ENCODE assay signal across 1 cellular context in the genomic region with DNA sequence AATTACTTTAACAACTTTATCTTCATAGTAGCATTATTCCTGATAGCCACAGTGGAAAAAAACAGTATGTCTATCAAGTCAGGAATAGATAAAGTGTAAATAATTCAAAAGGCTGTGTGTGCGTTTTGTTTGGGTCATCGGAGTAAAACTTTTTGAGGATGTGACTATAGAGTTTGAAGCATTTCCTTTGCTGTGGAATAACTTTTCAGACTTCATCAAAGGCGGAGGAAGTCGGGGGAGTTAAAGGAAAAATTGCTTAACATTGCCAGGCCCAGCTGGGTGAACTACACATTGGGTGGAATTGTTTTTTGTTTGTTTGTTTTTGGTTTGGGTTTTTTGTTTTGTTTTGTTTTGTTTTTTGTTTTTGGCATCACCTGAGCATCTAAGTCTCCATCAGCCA.
TF ChIP-seq lines count a peak whose summit lies in the region.

No MANE protein-coding gene starts in this region.

TF ChIP-seq in HepG2, 621 proteins besides CTCF, POLR2A, EP300 and RAD21 (continued from another document):
- TF ChIP-seq XBP1 (CRISPR knock-in tag; IDR thresholded peaks at IDR 0.05) = no peak
- TF ChIP-seq FOXA3 (CRISPR knock-in tag; IDR thresholded peaks at IDR 0.05) = no peak
- TF ChIP-seq SNAI1 (CRISPR knock-in tag; IDR thresholded peaks at IDR 0.05; ENCODE audit: borderline replicate concordance) = no peak
- TF ChIP-seq, protein P1, sequence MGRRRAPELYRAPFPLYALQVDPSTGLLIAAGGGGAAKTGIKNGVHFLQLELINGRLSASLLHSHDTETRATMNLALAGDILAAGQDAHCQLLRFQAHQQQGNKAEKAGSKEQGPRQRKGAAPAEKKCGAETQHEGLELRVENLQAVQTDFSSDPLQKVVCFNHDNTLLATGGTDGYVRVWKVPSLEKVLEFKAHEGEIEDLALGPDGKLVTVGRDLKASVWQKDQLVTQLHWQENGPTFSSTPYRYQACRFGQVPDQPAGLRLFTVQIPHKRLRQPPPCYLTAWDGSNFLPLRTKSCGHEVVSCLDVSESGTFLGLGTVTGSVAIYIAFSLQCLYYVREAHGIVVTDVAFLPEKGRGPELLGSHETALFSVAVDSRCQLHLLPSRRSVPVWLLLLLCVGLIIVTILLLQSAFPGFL (CRISPR knock-in tag; IDR thresholded peaks at IDR 0.05) = no peak
- TF ChIP-seq, protein P2, sequence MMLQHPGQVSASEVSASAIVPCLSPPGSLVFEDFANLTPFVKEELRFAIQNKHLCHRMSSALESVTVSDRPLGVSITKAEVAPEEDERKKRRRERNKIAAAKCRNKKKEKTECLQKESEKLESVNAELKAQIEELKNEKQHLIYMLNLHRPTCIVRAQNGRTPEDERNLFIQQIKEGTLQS (CRISPR knock-in tag; IDR thresholded peaks at IDR 0.05) = no peak
- no peak for TF ChIP-seq KDM4B (CRISPR knock-in tag; IDR thresholded peaks at IDR 0.05)
- TF ChIP-seq MYC (CRISPR knock-in tag; IDR thresholded peaks at IDR 0.05; ENCODE audit: borderline replicate concordance) = no peak
- no peak for TF ChIP-seq IKZF4 (CRISPR knock-in tag; IDR thresholded peaks at IDR 0.05; ENCODE audit: borderline replicate concordance, low read depth, not compliant biosample characterization)
- no peak for TF ChIP-seq PCBP1 (IDR thresholded peaks at IDR 0.05; ENCODE audit: borderline replicate concordance, low read depth, low read length)
- TF ChIP-seq, protein P3, sequence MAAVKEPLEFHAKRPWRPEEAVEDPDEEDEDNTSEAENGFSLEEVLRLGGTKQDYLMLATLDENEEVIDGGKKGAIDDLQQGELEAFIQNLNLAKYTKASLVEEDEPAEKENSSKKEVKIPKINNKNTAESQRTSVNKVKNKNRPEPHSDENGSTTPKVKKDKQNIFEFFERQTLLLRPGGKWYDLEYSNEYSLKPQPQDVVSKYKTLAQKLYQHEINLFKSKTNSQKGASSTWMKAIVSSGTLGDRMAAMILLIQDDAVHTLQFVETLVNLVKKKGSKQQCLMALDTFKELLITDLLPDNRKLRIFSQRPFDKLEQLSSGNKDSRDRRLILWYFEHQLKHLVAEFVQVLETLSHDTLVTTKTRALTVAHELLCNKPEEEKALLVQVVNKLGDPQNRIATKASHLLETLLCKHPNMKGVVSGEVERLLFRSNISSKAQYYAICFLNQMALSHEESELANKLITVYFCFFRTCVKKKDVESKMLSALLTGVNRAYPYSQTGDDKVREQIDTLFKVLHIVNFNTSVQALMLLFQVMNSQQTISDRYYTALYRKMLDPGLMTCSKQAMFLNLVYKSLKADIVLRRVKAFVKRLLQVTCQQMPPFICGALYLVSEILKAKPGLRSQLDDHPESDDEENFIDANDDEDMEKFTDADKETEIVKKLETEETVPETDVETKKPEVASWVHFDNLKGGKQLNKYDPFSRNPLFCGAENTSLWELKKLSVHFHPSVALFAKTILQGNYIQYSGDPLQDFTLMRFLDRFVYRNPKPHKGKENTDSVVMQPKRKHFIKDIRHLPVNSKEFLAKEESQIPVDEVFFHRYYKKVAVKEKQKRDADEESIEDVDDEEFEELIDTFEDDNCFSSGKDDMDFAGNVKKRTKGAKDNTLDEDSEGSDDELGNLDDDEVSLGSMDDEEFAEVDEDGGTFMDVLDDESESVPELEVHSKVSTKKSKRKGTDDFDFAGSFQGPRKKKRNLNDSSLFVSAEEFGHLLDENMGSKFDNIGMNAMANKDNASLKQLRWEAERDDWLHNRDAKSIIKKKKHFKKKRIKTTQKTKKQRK (IDR thresholded peaks at IDR 0.05; ENCODE audit: low read length) = no peak
- no peak for TF ChIP-seq PHF5A (CRISPR knock-in tag; IDR thresholded peaks at IDR 0.05; ENCODE audit: low read depth, unreplicated experiment)
- TF ChIP-seq, protein P4, sequence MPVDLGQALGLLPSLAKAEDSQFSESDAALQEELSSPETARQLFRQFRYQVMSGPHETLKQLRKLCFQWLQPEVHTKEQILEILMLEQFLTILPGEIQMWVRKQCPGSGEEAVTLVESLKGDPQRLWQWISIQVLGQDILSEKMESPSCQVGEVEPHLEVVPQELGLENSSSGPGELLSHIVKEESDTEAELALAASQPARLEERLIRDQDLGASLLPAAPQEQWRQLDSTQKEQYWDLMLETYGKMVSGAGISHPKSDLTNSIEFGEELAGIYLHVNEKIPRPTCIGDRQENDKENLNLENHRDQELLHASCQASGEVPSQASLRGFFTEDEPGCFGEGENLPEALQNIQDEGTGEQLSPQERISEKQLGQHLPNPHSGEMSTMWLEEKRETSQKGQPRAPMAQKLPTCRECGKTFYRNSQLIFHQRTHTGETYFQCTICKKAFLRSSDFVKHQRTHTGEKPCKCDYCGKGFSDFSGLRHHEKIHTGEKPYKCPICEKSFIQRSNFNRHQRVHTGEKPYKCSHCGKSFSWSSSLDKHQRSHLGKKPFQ (CRISPR knock-in tag; IDR thresholded peaks at IDR 0.05; ENCODE audit: insufficient replicate concordance) = no peak
- TF ChIP-seq, protein P5, sequence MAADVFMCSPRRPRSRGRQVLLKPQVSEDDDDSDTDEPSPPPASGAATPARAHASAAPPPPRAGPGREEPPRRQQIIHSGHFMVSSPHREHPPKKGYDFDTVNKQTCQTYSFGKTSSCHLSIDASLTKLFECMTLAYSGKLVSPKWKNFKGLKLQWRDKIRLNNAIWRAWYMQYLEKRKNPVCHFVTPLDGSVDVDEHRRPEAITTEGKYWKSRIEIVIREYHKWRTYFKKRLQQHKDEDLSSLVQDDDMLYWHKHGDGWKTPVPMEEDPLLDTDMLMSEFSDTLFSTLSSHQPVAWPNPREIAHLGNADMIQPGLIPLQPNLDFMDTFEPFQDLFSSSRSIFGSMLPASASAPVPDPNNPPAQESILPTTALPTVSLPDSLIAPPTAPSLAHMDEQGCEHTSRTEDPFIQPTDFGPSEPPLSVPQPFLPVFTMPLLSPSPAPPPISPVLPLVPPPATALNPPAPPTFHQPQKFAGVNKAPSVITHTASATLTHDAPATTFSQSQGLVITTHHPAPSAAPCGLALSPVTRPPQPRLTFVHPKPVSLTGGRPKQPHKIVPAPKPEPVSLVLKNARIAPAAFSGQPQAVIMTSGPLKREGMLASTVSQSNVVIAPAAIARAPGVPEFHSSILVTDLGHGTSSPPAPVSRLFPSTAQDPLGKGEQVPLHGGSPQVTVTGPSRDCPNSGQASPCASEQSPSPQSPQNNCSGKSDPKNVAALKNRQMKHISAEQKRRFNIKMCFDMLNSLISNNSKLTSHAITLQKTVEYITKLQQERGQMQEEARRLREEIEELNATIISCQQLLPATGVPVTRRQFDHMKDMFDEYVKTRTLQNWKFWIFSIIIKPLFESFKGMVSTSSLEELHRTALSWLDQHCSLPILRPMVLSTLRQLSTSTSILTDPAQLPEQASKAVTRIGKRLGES (CRISPR knock-in tag; IDR thresholded peaks at IDR 0.05; ENCODE audit: borderline replicate concordance) = no peak
- no peak for TF ChIP-seq TCF7 (IDR thresholded peaks at IDR 0.05; ENCODE audit: low read depth)
- TF ChIP-seq, protein P6, sequence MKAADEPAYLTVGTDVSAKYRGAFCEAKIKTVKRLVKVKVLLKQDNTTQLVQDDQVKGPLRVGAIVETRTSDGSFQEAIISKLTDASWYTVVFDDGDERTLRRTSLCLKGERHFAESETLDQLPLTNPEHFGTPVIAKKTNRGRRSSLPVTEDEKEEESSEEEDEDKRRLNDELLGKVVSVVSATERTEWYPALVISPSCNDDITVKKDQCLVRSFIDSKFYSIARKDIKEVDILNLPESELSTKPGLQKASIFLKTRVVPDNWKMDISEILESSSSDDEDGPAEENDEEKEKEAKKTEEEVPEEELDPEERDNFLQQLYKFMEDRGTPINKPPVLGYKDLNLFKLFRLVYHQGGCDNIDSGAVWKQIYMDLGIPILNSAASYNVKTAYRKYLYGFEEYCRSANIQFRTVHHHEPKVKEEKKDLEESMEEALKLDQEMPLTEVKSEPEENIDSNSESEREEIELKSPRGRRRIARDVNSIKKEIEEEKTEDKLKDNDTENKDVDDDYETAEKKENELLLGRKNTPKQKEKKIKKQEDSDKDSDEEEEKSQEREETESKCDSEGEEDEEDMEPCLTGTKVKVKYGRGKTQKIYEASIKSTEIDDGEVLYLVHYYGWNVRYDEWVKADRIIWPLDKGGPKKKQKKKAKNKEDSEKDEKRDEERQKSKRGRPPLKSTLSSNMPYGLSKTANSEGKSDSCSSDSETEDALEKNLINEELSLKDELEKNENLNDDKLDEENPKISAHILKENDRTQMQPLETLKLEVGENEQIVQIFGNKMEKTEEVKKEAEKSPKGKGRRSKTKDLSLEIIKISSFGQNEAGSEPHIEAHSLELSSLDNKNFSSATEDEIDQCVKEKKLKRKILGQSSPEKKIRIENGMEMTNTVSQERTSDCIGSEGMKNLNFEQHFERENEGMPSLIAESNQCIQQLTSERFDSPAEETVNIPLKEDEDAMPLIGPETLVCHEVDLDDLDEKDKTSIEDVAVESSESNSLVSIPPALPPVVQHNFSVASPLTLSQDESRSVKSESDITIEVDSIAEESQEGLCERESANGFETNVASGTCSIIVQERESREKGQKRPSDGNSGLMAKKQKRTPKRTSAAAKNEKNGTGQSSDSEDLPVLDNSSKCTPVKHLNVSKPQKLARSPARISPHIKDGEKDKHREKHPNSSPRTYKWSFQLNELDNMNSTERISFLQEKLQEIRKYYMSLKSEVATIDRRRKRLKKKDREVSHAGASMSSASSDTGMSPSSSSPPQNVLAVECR (CRISPR knock-in tag; IDR thresholded peaks at IDR 0.05; ENCODE audit: borderline replicate concordance) = no peak
- TF ChIP-seq, protein P7, sequence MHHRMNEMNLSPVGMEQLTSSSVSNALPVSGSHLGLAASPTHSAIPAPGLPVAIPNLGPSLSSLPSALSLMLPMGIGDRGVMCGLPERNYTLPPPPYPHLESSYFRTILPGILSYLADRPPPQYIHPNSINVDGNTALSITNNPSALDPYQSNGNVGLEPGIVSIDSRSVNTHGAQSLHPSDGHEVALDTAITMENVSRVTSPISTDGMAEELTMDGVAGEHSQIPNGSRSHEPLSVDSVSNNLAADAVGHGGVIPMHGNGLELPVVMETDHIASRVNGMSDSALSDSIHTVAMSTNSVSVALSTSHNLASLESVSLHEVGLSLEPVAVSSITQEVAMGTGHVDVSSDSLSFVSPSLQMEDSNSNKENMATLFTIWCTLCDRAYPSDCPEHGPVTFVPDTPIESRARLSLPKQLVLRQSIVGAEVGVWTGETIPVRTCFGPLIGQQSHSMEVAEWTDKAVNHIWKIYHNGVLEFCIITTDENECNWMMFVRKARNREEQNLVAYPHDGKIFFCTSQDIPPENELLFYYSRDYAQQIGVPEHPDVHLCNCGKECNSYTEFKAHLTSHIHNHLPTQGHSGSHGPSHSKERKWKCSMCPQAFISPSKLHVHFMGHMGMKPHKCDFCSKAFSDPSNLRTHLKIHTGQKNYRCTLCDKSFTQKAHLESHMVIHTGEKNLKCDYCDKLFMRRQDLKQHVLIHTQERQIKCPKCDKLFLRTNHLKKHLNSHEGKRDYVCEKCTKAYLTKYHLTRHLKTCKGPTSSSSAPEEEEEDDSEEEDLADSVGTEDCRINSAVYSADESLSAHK (CRISPR knock-in tag; IDR thresholded peaks at IDR 0.05; ENCODE audit: borderline replicate concordance) = no peak
TF ChIP-seq in HepG2: peak in this region for 0.
